8 cellular contexts compared by ENCODE assay signal in the genomic region with DNA sequence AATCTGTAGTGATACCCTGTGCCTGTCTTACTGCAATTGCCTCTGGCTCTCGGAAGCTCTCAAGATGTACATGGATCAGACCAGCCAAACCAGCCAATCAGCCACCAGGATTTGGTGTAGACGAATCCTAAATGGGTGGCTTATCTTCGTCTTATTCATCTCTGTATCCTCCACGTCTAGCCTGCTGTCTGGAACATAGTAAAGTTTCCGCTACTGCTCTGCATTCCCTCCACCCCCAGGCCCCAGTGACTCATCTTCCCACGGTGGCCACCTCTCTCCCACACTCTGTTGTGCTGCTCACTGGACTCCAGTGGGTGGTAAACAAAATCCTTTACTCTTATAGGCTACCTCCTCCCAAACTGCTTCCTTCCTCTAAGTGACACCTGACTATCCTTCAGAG. TPM values are rescaled to one million over a fixed set of nuclear protein-coding genes. Genes with fewer than 3 reads are reported as not detected.
DNase-seq lines count a peak whose midpoint lies in the region; ATAC-seq and TF ChIP-seq lines count a peak whose summit lies in the region.

No MANE protein-coding gene starts in this region.

- peaks cover 5 to 23% of the 10 kb centered on the region in 2 donors for H3K36me3 Mint-ChIP-seq in activated naive CD4-positive, alpha-beta T cell treated with anti-CD3 and anti-CD28 coated beads, Interleukin-2, amount 50 U/mL, for 72 hours
- peaks cover 53% of the 10 kb centered on the region for H3K36me3 Mint-ChIP-seq in stimulated activated naive CD8-positive, alpha-beta T cell treated with anti-CD3 and anti-CD28 coated beads, Interleukin-15, Interleukin-2, amounts not matched to agents 100 ng/mL and 50 ng/mL, for 24 hours (ENCODE audit: low read depth)

- no peak overlapping the region for H3K23ac ChIP-seq in mesenchymal stem cell (ENCODE audit: low read length in 2 of 2)

- no peak overlapping the region for H4K8ac ChIP-seq in mesenchymal stem cell (ENCODE audit: low read length)

- peak; percentile 43 for DNase-seq in AG08396 (ENCODE audit: low spot score)
- peak; percentile 27 for DNase-seq in RWPE1 (ENCODE audit: low spot score)
- peak; percentile 58 to 67 for DNase-seq in activated naive CD4-positive, alpha-beta T cell treated with anti-CD3 and anti-CD28 coated beads, Interleukin-2, amount 50 U/mL, for 72 hours (ENCODE audit: low spot score in 2 of 2)
- DNase-seq in mesenchymal stem cell: peak; percentile 96
- DNase-seq in NCI-H1436 treated with DMSO at 0.1 percent for 48 hours (lab: John Stamatoyannopoulos, UW): no peak
- no peak for DNase-seq in DMS 273 treated with DMSO at 0.1 percent for 48 hours (lab: John Stamatoyannopoulos, UW)

- H3K14ac ChIP-seq in mesenchymal stem cell (ENCODE audit: low read length in 2 of 2): no peak overlapping the region

- H3K27me3 Mint-ChIP-seq in stimulated activated naive CD8-positive, alpha-beta T cell treated with anti-CD3 and anti-CD28 coated beads, Interleukin-15, Interleukin-2, amounts not matched to agents 100 ng/mL and 50 ng/mL, for 24 hours: no peaks in the 10 kb centered on the region

- peak overlapping the region; percentile 66 for H3K4me3 Mint-ChIP-seq in stimulated activated naive CD8-positive, alpha-beta T cell treated with anti-CD3 and anti-CD28 coated beads, Interleukin-15, Interleukin-2, amounts not matched to agents 100 ng/mL and 50 ng/mL, for 24 hours

- peaks cover 52% of the 10 kb centered on the region for H3K4me1 Mint-ChIP-seq in stimulated activated naive CD8-positive, alpha-beta T cell treated with anti-CD3 and anti-CD28 coated beads, Interleukin-15, Interleukin-2, amounts not matched to agents 100 ng/mL and 50 ng/mL, for 24 hours (ENCODE audit: low read depth)

- peak overlapping the region; percentile 39 for H4K91ac ChIP-seq in mesenchymal stem cell (ENCODE audit: low read length)

- no peak overlapping the region for H3K9ac ChIP-seq in mesenchymal stem cell (ENCODE audit: low read length)

- no peak overlapping the region for H2BK15ac ChIP-seq in mesenchymal stem cell (ENCODE audit: low read depth, poor library complexity, severe bottlenecking)

- no peaks in the 10 kb centered on the region for H3K79me1 ChIP-seq in mesenchymal stem cell (replicated peaks; ENCODE audit: low read length, poor library complexity, severe bottlenecking)

- POLR2A ChIA-PET in RWPE1 (lab: Yijun Ruan, JAX; ENCODE audit: low non-redundant PET): no interaction called here

- no peak overlapping the region for H2BK120ac ChIP-seq in mesenchymal stem cell (ENCODE audit: low read depth, low read length)

- no peak overlapping the region for H3K4me3 ChIP-seq in mesenchymal stem cell (ENCODE audit: insufficient read depth in 1 of 2, low read depth in 1 of 2, low read length in 2 of 2)

- 9% methylated on average over 6 of the region's 6 CpGs for whole genome bisulfite sequencing in mesenchymal stem cell

- H3K27ac ChIP-seq in RWPE1 (no peak overlapping the region), mesenchymal stem cell (ENCODE audit: low read length, poor library complexity, severe bottlenecking) (no peak overlapping the region)

- H3K27ac Mint-ChIP-seq in activated naive CD4-positive, alpha-beta T cell treated with anti-CD3 and anti-CD28 coated beads, Interleukin-2, amount 50 U/mL, for 72 hours: peak overlapping the region; percentile 69 to 95
- H3K27ac Mint-ChIP-seq in stimulated activated naive CD8-positive, alpha-beta T cell treated with anti-CD3 and anti-CD28 coated beads, Interleukin-15, Interleukin-2, amounts not matched to agents 100 ng/mL and 50 ng/mL, for 24 hours: peak overlapping the region; percentile 85

- H2BK5ac ChIP-seq in mesenchymal stem cell (ENCODE audit: low read depth, low read length, poor library complexity, severe bottlenecking): no peak overlapping the region

- no peaks in the 10 kb centered on the region for H3K4me1 ChIP-seq in mesenchymal stem cell (ENCODE audit: control insufficient read depth, insufficient read depth, low read depth, low read length)

- no peak overlapping the region for H2BK12ac ChIP-seq in mesenchymal stem cell (ENCODE audit: low read length in 2 of 2)

- peak; percentile 96 to 99 for ATAC-seq in activated naive CD4-positive, alpha-beta T cell treated with anti-CD3 and anti-CD28 coated beads, Interleukin-2, amount 50 U/mL, for 72 hours
- ATAC-seq in HG03469 (IDR thresholded peaks at IDR 0.05; ENCODE audit: unreplicated experiment): no peak

- H3K27me3 ChIP-seq in mesenchymal stem cell (ENCODE audit: control insufficient read depth in 1 of 2, insufficient read depth in 1 of 2, low read length in 2 of 2): peaks cover 0 to 6% of the 10 kb centered on the region in 2 experiments

- CTCF ChIA-PET in RWPE1 (lab: Yijun Ruan, JAX): no interaction called here

- peaks cover 0 to 3% of the 10 kb centered on the region in 2 experiments for H3K36me3 ChIP-seq in mesenchymal stem cell (ENCODE audit: control insufficient read depth in 1 of 2, insufficient read depth in 2 of 2, low read depth in 1 of 2, low read length in 2 of 2)

- no peaks in the 10 kb centered on the region for H3K9me3 ChIP-seq in mesenchymal stem cell (ENCODE audit: control insufficient read depth, low read length)

- H3K9me3 Mint-ChIP-seq in activated naive CD4-positive, alpha-beta T cell treated with anti-CD3 and anti-CD28 coated beads, Interleukin-2, amount 50 U/mL, for 72 hours: no peaks in the 10 kb centered on the region
- H3K9me3 Mint-ChIP-seq in stimulated activated naive CD8-positive, alpha-beta T cell treated with anti-CD3 and anti-CD28 coated beads, Interleukin-15, Interleukin-2, amounts not matched to agents 100 ng/mL and 50 ng/mL, for 24 hours: no peaks in the 10 kb centered on the region

- no peak overlapping the region for H3K18ac ChIP-seq in mesenchymal stem cell (ENCODE audit: low read depth in 1 of 2, low read length in 2 of 2)

- H3K4me2 ChIP-seq in mesenchymal stem cell (ENCODE audit: low read length, poor library complexity, severe bottlenecking): no peak overlapping the region

- no peak overlapping the region for H2AFZ ChIP-seq in mesenchymal stem cell (ENCODE audit: low read depth, low read length)

- H3K4ac ChIP-seq in mesenchymal stem cell (ENCODE audit: low read depth in 1 of 2, low read length in 2 of 2): no peak overlapping the region

- no peak for TF ChIP-seq CTCF in RWPE1 (conservative IDR thresholded peaks at IDR 0.05; ENCODE audit: low read depth)

- no peak overlapping the region for H2AK5ac ChIP-seq in mesenchymal stem cell (ENCODE audit: low read length, severe bottlenecking)

RNA-seq across cellular contexts. Expression of gene SEPTIN6, which starts 37.8 kb away (rescaled TPM):
- total RNA-seq in activated naive CD4-positive, alpha-beta T cell treated with anti-CD3 and anti-CD28 coated beads, Interleukin-2, amount 50 U/mL, for 72 hours: 100 to 1,000 TPM; 110 to 233 TPM
- 63.7 TPM for polyA plus RNA-seq in mesenchymal stem cell (2013, experiment 1 of 2)
- polyA plus RNA-seq in mesenchymal stem cell (2013, experiment 2 of 2): 65.3 TPM

RNA-seq across cellular contexts. Expression of gene NKRF, which starts 48.9 kb away (rescaled TPM):
- total RNA-seq in activated naive CD4-positive, alpha-beta T cell treated with anti-CD3 and anti-CD28 coated beads, Interleukin-2, amount 50 U/mL, for 72 hours: 10 to 100 TPM; 17.1 to 21.9 TPM
- polyA plus RNA-seq in mesenchymal stem cell (2013, experiment 1 of 2): 5.9 TPM
- 6.0 TPM for polyA plus RNA-seq in mesenchymal stem cell (2013, experiment 2 of 2)

Comparison
In these comparisons a context has a peak if more than half of its experiments do, and no peak if none do; other contexts are left out.
1. DNase-seq: peak in AG08396 (single experiment), RWPE1 (single experiment), activated naive CD4-positive, alpha-beta T cell treated with anti-CD3 and anti-CD28 coated beads, Interleukin-2, amount 50 U/mL, for 72 hours (2 of 2) and mesenchymal stem cell (single experiment); none in NCI-H1436 treated with DMSO at 0.1 percent for 48 hours (single experiment) and DMS 273 treated with DMSO at 0.1 percent for 48 hours (single experiment).